In genomic region chr3:158727499-158728377, GRCh38 we compare ENCODE assay signal across 8 cellular contexts. TPM values are rescaled to one million over a fixed set of nuclear protein-coding genes. Genes with fewer than 3 reads are reported as not detected.
DNase-seq lines count a peak whose midpoint lies in the region; TF ChIP-seq lines count a peak whose summit lies in the region.

No MANE protein-coding gene starts in this region.

- H4K20me1 ChIP-seq in MM.1S (ENCODE audit: insufficient read depth, low read length): no peaks in the 10 kb centered on the region

- BruUV-seq in MCF 10A (replicated peaks; lab: Mats Ljungman, UMichigan): no TSS peak

- no peaks in the 10 kb centered on the region for H3K36me3 Mint-ChIP-seq in MCF 10A (ENCODE audit: insufficient read depth, unreplicated experiment)

- CTCF ChIA-PET in HEK293 (lab: Yijun Ruan, JAX): interaction anchor here (0.6 to 4.2 kb wide), 25 partner anchors 9 to 1579 kb away, joined by 3 to 23 read pairs (median 4); no protein-coding TSS in a partner anchor
- CTCF ChIA-PET in MCF 10A (lab: Yijun Ruan, JAX): interaction anchor here (0.7 to 7.2 kb wide), 41 partner anchors 9 to 1217 kb away, joined by 3 to 238 read pairs (median 5); partner anchors contain the start of genes GFM1 and MFSD1

- H3K36me3 ChIP-seq in HEK293 (ENCODE audit: control insufficient read depth in 2 of 2, insufficient read depth in 1 of 2, low read length in 2 of 2): no peaks in the 10 kb centered on the region
- H3K36me3 ChIP-seq in MM.1S (replicated peaks; ENCODE audit: insufficient read depth, low read length): no peaks in the 10 kb centered on the region
- no peaks in the 10 kb centered on the region for H3K36me3 ChIP-seq in SK-N-MC (ENCODE audit: insufficient read depth, low read length)

- H3K4me3 Mint-ChIP-seq in MCF 10A (ENCODE audit: unreplicated experiment): peak overlapping the region; percentile 38

- H3K9me3 ChIP-seq in HEK293 (ENCODE audit: control insufficient read depth, insufficient read depth, low read depth, low read length) (no peaks in the 10 kb centered on the region), MM.1S (replicated peaks; ENCODE audit: insufficient read depth, low read length) (no peaks in the 10 kb centered on the region), SK-N-MC (ENCODE audit: low read depth, low read length) (no peaks in the 10 kb centered on the region)

- no peak overlapping the region for H3K27ac Mint-ChIP-seq in MCF 10A (ENCODE audit: low read depth, unreplicated experiment)

- TF ChIP-seq CTCF in HEK293 (tag by site-specific recombination; IDR thresholded peaks at IDR 0.05) (no peak; the same call in 1 of the 2 replicates), MM.1S (IDR thresholded peaks at IDR 0.05; ENCODE audit: low read length) (peak; percentile 96), MCF 10A (IDR thresholded peaks at IDR 0.05; ENCODE audit: unreplicated experiment) (peak; percentile 47)

- H3K9me2 ChIP-seq in MM.1S (replicated peaks; ENCODE audit: insufficient read depth, low read length): no peaks in the 10 kb centered on the region

- H3F3A ChIP-seq in MM.1S (ENCODE audit: insufficient read depth, low read length): no peaks in the 10 kb centered on the region

- no peaks in the 10 kb centered on the region for H3K27me3 Mint-ChIP-seq in MCF 10A (ENCODE audit: insufficient read depth, unreplicated experiment)

- H3K9ac ChIP-seq in MM.1S (ENCODE audit: low read length) (no peak overlapping the region), SK-N-MC (ENCODE audit: insufficient read length) (no peak overlapping the region)

- H3K27ac ChIP-seq in HEK293 (ENCODE audit: extremely low read depth, low read depth, low read length) (no peak overlapping the region), MM.1S (ENCODE audit: low read length) (no peak overlapping the region), SK-N-MC (no peak overlapping the region)

- peak overlapping the region; percentile 37; the same call in 1 of the 2 replicates for H3K4me2 ChIP-seq in MM.1S (ENCODE audit: low read depth, low read length)

- peak; percentile 71 for DNase-seq in A172 (ENCODE audit: low spot score)
- DNase-seq in GM03348 (ENCODE audit: low spot score): peak; percentile 76
- DNase-seq in MM.1S: peak; percentile 81
- peak; percentile 59 for DNase-seq in SK-N-MC (ENCODE audit: low read depth, low spot score)
- DNase-seq in MCF 10A (ENCODE audit: unreplicated experiment): peak; percentile 72
- peak; percentile 89 for DNase-seq in inferior parietal cortex (ENCODE audit: extremely low spot score)
- DNase-seq in stimulated activated CD4-positive, alpha-beta T cell treated with anti-CD3 and anti-CD28 coated beads, TNF-alpha, amount 100 ng/mL, for 48 hours (ENCODE audit: low read depth in 3 of 3): peak in 2 of 3 donors; percentile 27

- no peak overlapping the region for H2AFZ ChIP-seq in MM.1S (ENCODE audit: low read length)

- no peaks in the 10 kb centered on the region for H3K9me3 Mint-ChIP-seq in MCF 10A (ENCODE audit: unreplicated experiment)

- H3K4me3 ChIP-seq in HEK293 (ENCODE audit: low read depth, low read length) (no peak overlapping the region), MM.1S (ENCODE audit: low read length) (no peak overlapping the region), SK-N-MC (no peak overlapping the region)

- POLR2A ChIA-PET in HEK293 (lab: Yijun Ruan, JAX): no interaction called here
- POLR2A ChIA-PET in MCF 10A (lab: Yijun Ruan, JAX): interaction anchor here (0.6 to 3.4 kb wide), 8 partner anchors 62 to 1079 kb away, joined by 3 to 13 read pairs (median 3); partner anchors contain the start of gene MFSD1

- intact Hi-C loops in MCF 10A (cut with micrococcal nuclease): loop anchor here (1.0 to 5.0 kb wide), 3 partner anchors 55 to 70 kb away; partner anchors contain the start of gene LXN

- H3K79me2 ChIP-seq in MM.1S (ENCODE audit: low read length): no peaks in the 10 kb centered on the region

- H3K27me3 ChIP-seq in MM.1S (replicated peaks; ENCODE audit: insufficient read depth, low read length): no peaks in the 10 kb centered on the region

- H3K4me1 ChIP-seq in HEK293 (ENCODE audit: control insufficient read depth, insufficient read depth, low read length) (peaks cover 4% of the 10 kb centered on the region), MM.1S (ENCODE audit: low read length) (no peaks in the 10 kb centered on the region)

- H3K4me1 Mint-ChIP-seq in MCF 10A (ENCODE audit: insufficient read depth, unreplicated experiment): peaks cover 11% of the 10 kb centered on the region

TF ChIP-seq in HEK293, 187 proteins besides CTCF, POLR2A, EP300 and RAD21:
- TF ChIP-seq ZNF596 (tag by site-specific recombination; IDR thresholded peaks at IDR 0.05): no peak
- TF ChIP-seq KLF10 (tag by site-specific recombination; IDR thresholded peaks at IDR 0.05): no peak
- TF ChIP-seq EGR2 (tag by site-specific recombination; IDR thresholded peaks at IDR 0.05; ENCODE audit: low read depth): 0 out of 2 replicates have a peak, but pooled peaks have one; percentile 21
- no peak for TF ChIP-seq ZNF138 (tag by site-specific recombination; IDR thresholded peaks at IDR 0.05; ENCODE audit: borderline replicate concordance)
- peak; percentile 73 for TF ChIP-seq ZNF654 (tag by site-specific recombination; IDR thresholded peaks at IDR 0.05; ENCODE audit: low read depth)
- no peak for TF ChIP-seq ZNF585B (tag by site-specific recombination; IDR thresholded peaks at IDR 0.05)
- no peak for TF ChIP-seq ZNF707 (tag by site-specific recombination; IDR thresholded peaks at IDR 0.05)
- TF ChIP-seq PRDM10 (tag by site-specific recombination; IDR thresholded peaks at IDR 0.05): peak; percentile 37; the same call in 1 of the 2 replicates
- peak; percentile 50 for TF ChIP-seq ZFHX2 (tag by site-specific recombination; conservative IDR thresholded peaks at IDR 0.05)
- TF ChIP-seq ZNF157 (tag by site-specific recombination; IDR thresholded peaks at IDR 0.05): no peak
- no peak for TF ChIP-seq GLI2 (tag by site-specific recombination; IDR thresholded peaks at IDR 0.05; ENCODE audit: borderline replicate concordance, low read depth)
- TF ChIP-seq ZNF549 (tag by site-specific recombination; IDR thresholded peaks at IDR 0.05): no peak
- 0 out of 2 replicates have a peak, but pooled peaks have one; percentile 45 for TF ChIP-seq ZNF660 (tag by site-specific recombination; IDR thresholded peaks at IDR 0.05)

RNA-seq across cellular contexts. Expression of gene RARRES1, which starts 4.5 kb away (rescaled TPM):
- total RNA-seq in A172 (2014; rRNA removed; shearing (Covaris generic)): not detected in 2 replicates
- total RNA-seq in MCF 10A (2022): not detected in 2 replicates

RNA-seq across cellular contexts. Expression of gene LXN, which starts 55.3 kb away (rescaled TPM):
- total RNA-seq in A172 (2014; rRNA removed; shearing (Covaris generic)): not detected in 2 replicates
- total RNA-seq in MCF 10A (2022): 3.4 and 4.4 TPM in 2 replicates

Comparison
In these comparisons a context has a peak if more than half of its experiments do, and no peak if none do; other contexts are left out.
1. DNase-seq: peak in every context shown above with its lines; median percentile 89 in inferior parietal cortex; 81 in MM.1S; 76 in GM03348; 72 in MCF 10A; 71 in A172; 59 in SK-N-MC; 27 in stimulated activated CD4-positive, alpha-beta T cell treated with anti-CD3 and anti-CD28 coated beads, TNF-alpha, amount 100 ng/mL, for 48 hours.